In the genomic region with DNA sequence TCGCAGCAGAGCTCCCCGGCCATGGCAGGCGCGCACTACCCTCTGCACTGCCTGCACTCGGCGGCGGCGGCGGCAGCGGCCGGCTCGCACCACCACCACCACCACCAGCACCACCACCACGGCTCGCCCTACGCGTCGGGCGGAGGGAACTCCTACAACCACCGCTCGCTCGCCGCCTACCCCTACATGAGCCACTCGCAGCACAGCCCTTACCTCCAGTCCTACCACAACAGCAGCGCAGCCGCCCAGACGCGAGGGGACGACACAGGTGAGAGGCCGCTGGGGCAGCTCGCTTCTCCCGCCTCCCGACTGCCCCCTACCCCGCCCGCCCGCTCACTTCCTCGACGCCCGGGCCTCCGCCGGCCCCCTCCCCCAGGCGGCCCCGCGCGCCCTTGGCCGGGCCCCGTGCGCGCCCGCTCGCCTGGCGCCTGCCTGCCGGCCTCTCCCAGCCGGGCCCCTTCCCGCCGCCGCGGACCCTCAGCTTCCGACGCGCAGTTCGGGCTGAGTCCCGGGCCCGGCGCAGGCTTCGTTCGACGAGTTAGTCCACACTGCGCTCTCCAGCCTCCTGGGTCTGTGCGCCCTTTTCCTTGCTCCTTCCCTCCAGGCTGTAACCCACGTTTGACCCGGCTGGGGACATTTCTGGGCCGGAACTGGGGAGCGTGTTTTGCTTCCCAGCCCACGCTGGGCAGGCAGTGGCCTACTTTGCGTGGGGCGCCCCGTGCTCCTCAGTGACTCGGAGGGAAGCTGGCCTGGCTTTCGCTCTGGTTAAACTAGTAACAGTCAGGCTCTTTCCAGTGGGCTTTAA, we compare ENCODE assay signal across 9 cellular contexts. TPM values are rescaled to one million over a fixed set of nuclear protein-coding genes. Genes with fewer than 3 reads are reported as not detected.
DNase-seq lines count a peak whose midpoint lies in the region; ATAC-seq, FAIRE-seq and TF ChIP-seq lines count a peak whose summit lies in the region.
"Had no signal": no experiment of that assay in that cellular context is flagged by ENCODE, and none has a peak within 500 bp of the region (broad histone marks: within the 10 kb centered on the region; RNA-seq: fewer than 3 reads in every experiment).

No MANE protein-coding gene starts in this region.

- ATAC-seq in activated naive CD8-positive, alpha-beta T cell treated with anti-CD3 and anti-CD28 coated beads, Interleukin-2, amount 50 U/mL, for 24 hours, result peak; percentile 62

- peak overlapping the region; percentile 34 for H3K4me3 ChIP-seq in iPS-11a (ENCODE audit: low read depth, low read length)

- CTCF ChIA-PET in HEK293T (lab: Yijun Ruan, JAX), result interaction anchor here (0.6 to 1.3 kb wide), 3 partner anchors 11 to 1461 kb away, joined by 3 read pairs; no protein-coding TSS in a partner anchor

- FAIRE-seq in RCC 7860 (lab: Jason Lieb, UNC), result no peak

- H3K27me3 Mint-ChIP-seq in activated naive CD8-positive, alpha-beta T cell treated with anti-CD3 and anti-CD28 coated beads, Interleukin-2, amount 50 U/mL, for 24 hours, result peaks cover 87% of the 10 kb centered on the region

- POLR2A ChIA-PET in HEK293T (lab: Yijun Ruan, JAX), result interaction anchor here (0.5 to 3.9 kb wide), 7 partner anchors 10 to 727 kb away, joined by 3 to 52 read pairs (median 3); a partner anchor contains a TSS

- H3K9me3 Mint-ChIP-seq in activated naive CD8-positive, alpha-beta T cell treated with anti-CD3 and anti-CD28 coated beads, Interleukin-2, amount 50 U/mL, for 24 hours, result peaks cover 3% of the 10 kb centered on the region

- H3K27ac Mint-ChIP-seq in activated naive CD8-positive, alpha-beta T cell treated with anti-CD3 and anti-CD28 coated beads, Interleukin-2, amount 50 U/mL, for 24 hours, result peak overlapping the region; percentile 52

- no peaks in the 10 kb centered on the region for H3K36me3 Mint-ChIP-seq in activated naive CD8-positive, alpha-beta T cell treated with anti-CD3 and anti-CD28 coated beads, Interleukin-2, amount 50 U/mL, for 24 hours (ENCODE audit: low read depth)

- peaks cover 14% of the 10 kb centered on the region for H3K4me1 Mint-ChIP-seq in activated naive CD8-positive, alpha-beta T cell treated with anti-CD3 and anti-CD28 coated beads, Interleukin-2, amount 50 U/mL, for 24 hours

- DNase-seq in Daoy (ENCODE audit: low read depth) (peak; percentile 79), HEK293T (ENCODE audit: extremely low spot score) (peak; percentile 66), NCI-H2171 treated with DMSO at 0.1 percent for 48 hours (lab: John Stamatoyannopoulos, UW) (peak; percentile 71), RCC 7860 (ENCODE audit: low spot score) (no peak), NCI-H1105 (lab: John Stamatoyannopoulos, UW) (no peak)
- DNase-seq in activated naive CD8-positive, alpha-beta T cell treated with anti-CD3 and anti-CD28 coated beads, Interleukin-2, amount 50 U/mL, for 24 hours, result peak; percentile 34
- DNase-seq in stimulated activated CD4-positive, alpha-beta T cell treated with anti-CD3 and anti-CD28 coated beads, Interleukin-2, amount 100 ng/mL, for 24 hours, result peak; percentile 33 to 59

- peak overlapping the region; percentile 62 for H3K4me3 Mint-ChIP-seq in activated naive CD8-positive, alpha-beta T cell treated with anti-CD3 and anti-CD28 coated beads, Interleukin-2, amount 50 U/mL, for 24 hours

TF ChIP-seq in HEK293T, 16 proteins besides CTCF, POLR2A, EP300 and RAD21:
- TF ChIP-seq LEF1 (IDR thresholded peaks at IDR 0.05; ENCODE audit: borderline replicate concordance) (no peak), SUZ12 (IDR thresholded peaks at IDR 0.05) (no peak), FOXA1 (IDR thresholded peaks at IDR 0.05) (no peak), L3MBTL2 (conservative IDR thresholded peaks at IDR 0.05) (peak; percentile 90), TARDBP (IDR thresholded peaks at IDR 0.05) (no peak)

RNA-seq across cellular contexts. Expression of a gene that starts 1.0 kb away (rescaled TPM):
- total RNA-seq in Daoy (2014; rRNA removed; shearing (Covaris generic)), result 1.8 and 3.7 TPM in 2 replicates

RNA-seq across cellular contexts. Expression of a gene that starts 18.3 kb away (rescaled TPM):
- total RNA-seq in Daoy (2014; rRNA removed; shearing (Covaris generic)), result 0.34 and 1.3 TPM in 2 replicates
- total RNA-seq: NCI-H460 had no signal

Comparison
In these comparisons a context has a peak if more than half of its experiments do, and no peak if none do; other contexts are left out.
1. DNase-seq: peak in Daoy (single experiment), HEK293T (single experiment), NCI-H2171 treated with DMSO at 0.1 percent for 48 hours (single experiment), activated naive CD8-positive, alpha-beta T cell treated with anti-CD3 and anti-CD28 coated beads, Interleukin-2, amount 50 U/mL, for 24 hours (single experiment) and stimulated activated CD4-positive, alpha-beta T cell treated with anti-CD3 and anti-CD28 coated beads, Interleukin-2, amount 100 ng/mL, for 24 hours (2 of 2); none in RCC 7860 (single experiment) and NCI-H1105 (single experiment).